Comparison of ENCODE assay signal across 8 cellular contexts in the genomic region with DNA sequence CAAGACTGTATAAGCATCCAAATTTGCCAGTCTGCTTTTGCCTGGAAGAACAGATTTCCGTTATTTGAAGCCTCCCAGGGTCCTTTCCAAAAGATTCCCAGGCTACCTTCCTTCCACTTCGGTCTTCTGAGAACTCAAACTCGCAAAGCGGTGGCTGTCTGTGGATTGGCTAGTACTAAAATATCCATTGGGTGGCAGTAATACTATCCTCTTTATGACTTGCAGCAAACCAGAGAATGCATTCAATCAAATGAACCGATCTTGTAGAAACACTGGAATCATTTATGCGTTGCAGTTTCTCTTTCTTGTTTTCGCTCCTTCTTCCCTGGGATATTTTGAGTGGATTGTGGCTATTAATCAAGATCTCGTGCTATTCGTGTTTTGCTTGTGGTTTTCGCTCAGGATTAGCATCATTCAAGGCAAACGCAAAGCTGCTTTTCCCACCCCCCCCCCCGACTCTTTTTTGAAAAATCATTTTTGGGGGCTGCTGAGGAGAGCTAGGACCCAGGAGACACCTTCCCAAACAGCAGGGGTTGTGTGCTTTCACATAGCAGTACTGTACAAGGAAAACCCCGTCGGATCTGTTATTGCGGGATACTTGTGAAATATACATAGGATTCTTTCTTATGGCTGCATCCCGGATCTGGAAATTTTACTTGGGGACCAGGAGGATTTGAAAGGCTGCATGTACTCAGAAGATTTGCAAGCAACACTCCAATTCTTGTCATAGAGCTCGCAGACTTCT. TPM values are rescaled to one million over a fixed set of nuclear protein-coding genes. Genes with fewer than 3 reads are reported as not detected.
DNase-seq lines count a peak whose midpoint lies in the region; TF ChIP-seq lines count a peak whose summit lies in the region.

Gene IL1RAPL1, plus strand, starts transcription at position 556 of the 745 bp plus-strand sequence.

- H3K9ac ChIP-seq in parathyroid adenoma = no peak within 1 kb of the TSS

- H3K27me3 ChIP-seq in parathyroid adenoma (ENCODE audit: control insufficient read depth, insufficient read depth, low read length) = no peaks in the 10 kb centered on the region

- DNase-seq in DMS53 treated with DMSO at 0.1 percent for 48 hours (lab: John Stamatoyannopoulos, UW; ENCODE audit: unreplicated experiment) (peak; percentile 9), RPMI7951 (ENCODE audit: low read depth) (peak; percentile 22), glomerular endothelial cell (ENCODE audit: extremely low read depth, low read depth, low spot score) (peak; percentile 55), NCI-H1048 (lab: John Stamatoyannopoulos, UW) (no peak), RPMI8226 (no peak)
- DNase-seq in activated CD4-positive, alpha-beta T cell treated with anti-CD3 and anti-CD28 coated beads for 48 hours = no peak
- no peak for DNase-seq in stimulated activated CD4-positive, alpha-beta T cell treated with anti-CD3 and anti-CD28 coated beads, Interleukin-12 subunit alpha, Interleukin-12 subunit beta, amount 100 ng/mL, for 4 hours

- H3K4me3 ChIP-seq in parathyroid adenoma (ENCODE audit: low read depth, low read length) = peak within 1 kb of the TSS; percentile 27

- no peaks in the 10 kb centered on the region for H3K36me3 ChIP-seq in parathyroid adenoma (ENCODE audit: control insufficient read depth, insufficient read depth, low read length)

- no peaks in the 10 kb centered on the region for H3K79me2 ChIP-seq in parathyroid adenoma

- H2AFZ ChIP-seq in parathyroid adenoma = no peak within 1 kb of the TSS

- H3K27ac ChIP-seq in parathyroid adenoma = no peak within 1 kb of the TSS

- no peaks in the 10 kb centered on the region for H3K4me1 ChIP-seq in parathyroid adenoma

- no peak for TF ChIP-seq CTCF in parathyroid adenoma (IDR thresholded peaks at IDR 0.05)

- no peaks in the 10 kb centered on the region for H3K9me3 ChIP-seq in parathyroid adenoma (ENCODE audit: control insufficient read depth, low read length)

- H3K4me2 ChIP-seq in parathyroid adenoma (ENCODE audit: low read length) = peak within 1 kb of the TSS; percentile 53

RNA-seq across cellular contexts. Expression of gene IL1RAPL1, which starts in this region (rescaled TPM):
- 4.3 and 4.6 TPM in 2 replicates for total RNA-seq in RPMI7951 (2014; rRNA removed; shearing (Covaris generic))
- 1.2 and 1.7 TPM in 2 replicates for total RNA-seq in glomerular endothelial cell

Comparison
In these comparisons a context has a peak if more than half of its experiments do, and no peak if none do; other contexts are left out.
1. DNase-seq: peak in DMS53 treated with DMSO at 0.1 percent for 48 hours (single experiment), RPMI7951 (single experiment) and glomerular endothelial cell (single experiment); none in activated CD4-positive, alpha-beta T cell treated with anti-CD3 and anti-CD28 coated beads for 48 hours (single experiment), stimulated activated CD4-positive, alpha-beta T cell treated with anti-CD3 and anti-CD28 coated beads, Interleukin-12 subunit alpha, Interleukin-12 subunit beta, amount 100 ng/mL, for 4 hours (single experiment), NCI-H1048 (single experiment) and RPMI8226 (single experiment).